ENCODE assay signal across 24 cellular contexts in the genomic region with DNA sequence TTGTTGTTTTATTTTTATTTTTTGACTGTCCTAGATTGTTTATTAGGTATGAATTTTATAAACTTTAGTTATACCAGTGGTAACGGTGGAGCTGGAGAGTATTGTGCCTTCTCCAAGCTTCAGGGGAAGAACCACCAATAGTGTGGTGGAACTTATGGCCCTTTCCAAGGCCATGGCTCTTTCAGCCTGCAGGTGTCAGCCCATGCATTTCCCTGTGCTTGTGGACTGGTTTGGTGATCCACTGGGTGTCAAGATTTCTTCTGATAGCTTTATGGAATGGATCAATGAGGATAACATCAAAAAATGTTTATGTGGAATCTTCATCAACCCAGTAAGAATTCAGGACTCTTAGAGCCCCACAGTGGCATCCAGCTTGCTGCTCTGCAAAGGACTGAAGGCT.
DNase-seq lines count a peak whose midpoint lies in the region; ATAC-seq and TF ChIP-seq lines count a peak whose summit lies in the region.
"Had no signal": no experiment of that assay in that cellular context is flagged by ENCODE, and none has a peak within 500 bp of the region (broad histone marks: within the 10 kb centered on the region; RNA-seq: fewer than 3 reads in every experiment).

No MANE protein-coding gene starts in this region.

- H3K4me1 ChIP-seq in MM.1S (ENCODE audit: low read length) (no peaks in the 10 kb centered on the region), parathyroid adenoma (no peaks in the 10 kb centered on the region)
- H3K4me1 ChIP-seq: colonic mucosa, heart left ventricle, right atrium auricular region, transverse colon had no signal

- no peak for ATAC-seq in HG02610 (IDR thresholded peaks at IDR 0.05; ENCODE audit: unreplicated experiment)
- ATAC-seq: heart left ventricle, natural killer cell had no signal

- H3K9me2 ChIP-seq in MM.1S (replicated peaks; ENCODE audit: insufficient read depth, low read length): no peaks in the 10 kb centered on the region

- H2AFZ ChIP-seq in MM.1S (ENCODE audit: low read length) (no peak overlapping the region), parathyroid adenoma (no peak overlapping the region)

- no peaks in the 10 kb centered on the region for H3K36me3 ChIP-seq in MM.1S (replicated peaks; ENCODE audit: insufficient read depth, low read length)
- no peaks in the 10 kb centered on the region for H3K36me3 ChIP-seq in parathyroid adenoma (ENCODE audit: control insufficient read depth, insufficient read depth, low read length)
- H3K36me3 ChIP-seq: colonic mucosa, heart left ventricle, MG63, right atrium auricular region, transverse colon had no signal

- no peaks in the 10 kb centered on the region for H3K9me3 ChIP-seq in MM.1S (replicated peaks; ENCODE audit: insufficient read depth, low read length)
- H3K9me3 ChIP-seq in parathyroid adenoma (ENCODE audit: control insufficient read depth, low read length): no peaks in the 10 kb centered on the region
- H3K9me3 ChIP-seq: colonic mucosa, heart left ventricle, MG63, right atrium auricular region, transverse colon had no signal

- no peak overlapping the region for H3K9ac ChIP-seq in MM.1S (ENCODE audit: low read length)
- no peak overlapping the region for H3K9ac ChIP-seq in parathyroid adenoma

- H3K27me3 ChIP-seq in MM.1S (replicated peaks; ENCODE audit: insufficient read depth, low read length) (no peaks in the 10 kb centered on the region), parathyroid adenoma (ENCODE audit: control insufficient read depth, insufficient read depth, low read length) (no peaks in the 10 kb centered on the region)
- H3K27me3 ChIP-seq: colonic mucosa, heart left ventricle, right atrium auricular region, transverse colon had no signal

- no peaks in the 10 kb centered on the region for H3F3A ChIP-seq in MM.1S (ENCODE audit: insufficient read depth, low read length)

- H3K79me2 ChIP-seq in MM.1S (ENCODE audit: low read length) (no peaks in the 10 kb centered on the region), parathyroid adenoma (no peaks in the 10 kb centered on the region)

- H3K4me2 ChIP-seq in MM.1S (ENCODE audit: low read depth, low read length) (no peak overlapping the region), parathyroid adenoma (ENCODE audit: low read length) (no peak overlapping the region)

- H4K20me1 ChIP-seq in MM.1S (ENCODE audit: insufficient read depth, low read length): no peaks in the 10 kb centered on the region

- peak; percentile 27 for TF ChIP-seq CTCF in MM.1S (IDR thresholded peaks at IDR 0.05; ENCODE audit: low read length)
- TF ChIP-seq CTCF in choroid plexus epithelial cell (conservative IDR thresholded peaks at IDR 0.05; ENCODE audit: low read depth, low read length): peak; percentile 25
- peak; percentile 15 for TF ChIP-seq CTCF in parathyroid adenoma (IDR thresholded peaks at IDR 0.05)

- DNase-seq in NCI-H82 (lab: John Stamatoyannopoulos, UW): peak; percentile 15
- DNase-seq in NCI-H82 treated with DMSO at 0.1 percent for 48 hours (lab: John Stamatoyannopoulos, UW; ENCODE audit: unreplicated experiment): no peak
- no peak for DNase-seq in MM.1S
- no peak for DNase-seq in choroid plexus epithelial cell (ENCODE audit: low read depth)
- DNase-seq in cerebellar cortex (ENCODE audit: low spot score): no peak
- DNase-seq in activated CD4-positive, alpha-beta T cell treated with anti-CD3 and anti-CD28 coated beads for 48 hours: no peak
- DNase-seq: activated effector memory CD4-positive, alpha-beta T cell treated with Interleukin-2 at 50 U/mL for 16 hours; colonic mucosa; COR-L47; DND-41; heart left ventricle; IMR-90; MG63; natural killer cell; NCI-H1436 treated with DMSO at 0.1 percent for 48 hours; NCI-H2171 treated with DMSO at 0.1 percent for 48 hours; NCI-H526 treated with DMSO at 0.1 percent for 48 hours; OCI-M1; SHP77 treated with DMSO at 0.1 percent for 48 hours; stimulated activated CD4-positive, alpha-beta T cell treated with anti-CD3 and anti-CD28 coated beads, Interleukin-15, amount 100 ng/mL, for 24 hours; transverse colon had no signal

- H3K4me3 ChIP-seq in MM.1S (ENCODE audit: low read length) (no peak overlapping the region), choroid plexus epithelial cell (ENCODE audit: low read depth, low read length) (no peak overlapping the region), parathyroid adenoma (ENCODE audit: low read depth, low read length) (no peak overlapping the region)
- H3K4me3 ChIP-seq: colonic mucosa, heart left ventricle, MG63, right atrium auricular region, transverse colon had no signal

- H3K27ac ChIP-seq in MM.1S (ENCODE audit: low read length): no peak overlapping the region
- no peak overlapping the region for H3K27ac ChIP-seq in parathyroid adenoma
- H3K27ac ChIP-seq: colonic mucosa, heart left ventricle, right atrium auricular region, transverse colon had no signal
